8 cellular contexts compared by ENCODE assay signal in genomic region chr10:100670828-100671479, GRCh38.
DNase-seq lines count a peak whose midpoint lies in the region; ATAC-seq and TF ChIP-seq lines count a peak whose summit lies in the region.

No MANE protein-coding gene starts in this region.

- H3K36me3 ChIP-seq in adrenal gland (replicated peaks in 1 of 2) = no peaks in the 10 kb centered on the region

- H3K27ac Mint-ChIP-seq in T-cell = no peak overlapping the region

- DNase-seq in DMS 273 (lab: John Stamatoyannopoulos, UW; ENCODE audit: unreplicated experiment) = peak; percentile 57
- no peak for DNase-seq in DMS 273 treated with DMSO at 0.1 percent for 48 hours (lab: John Stamatoyannopoulos, UW)
- peak in 30 of 34 experiments; percentile 10 to 60 (median 40) for DNase-seq in T-cell
- DNase-seq in adrenal gland = peak in 4 of 7 donors; percentile 17 to 47 (median 34)
- peak; percentile 38 for DNase-seq in kidney tubule cell (ENCODE audit: low spot score)
- peak; percentile 57 to 61 for DNase-seq in stimulated activated CD8-positive, alpha-beta memory T cell treated with anti-CD3 and anti-CD28 coated beads, Interleukin-2, amount 100 ng/mL, for 48 hours (ENCODE audit: low read depth in 2 of 2)
- no peak for DNase-seq in NCI-H2107 (lab: John Stamatoyannopoulos, UW)
- no peak for DNase-seq in NCI-H1436 treated with DMSO at 0.1 percent for 48 hours (lab: John Stamatoyannopoulos, UW)

- no peak overlapping the region for H3K27ac ChIP-seq in adrenal gland

- peaks cover 49% of the 10 kb centered on the region for H3K27me3 ChIP-seq in adrenal gland

- no peak for TF ChIP-seq POLR2A in adrenal gland (IDR thresholded peaks at IDR 0.05)

- no peaks in the 10 kb centered on the region for H3K4me1 ChIP-seq in adrenal gland (replicated peaks in 1 of 2)

- TF ChIP-seq CTCF in adrenal gland (IDR thresholded peaks at IDR 0.05) = peak in 4 of 6 experiments; percentile 6 to 83 (median 72)

- WGBS in adrenal gland, 4 donors = 2 to 15% (median 6%) methylated on average over 4 to 54 of the region's 54 CpGs

- peak overlapping the region in 1 of 3 donors; percentile 34 for H3K4me3 Mint-ChIP-seq in T-cell

- POLR2A ChIA-PET in T-cell (lab: Charles Lee) = no interaction called here

- H3K9me3 ChIP-seq in adrenal gland (replicated peaks in 1 of 3) = no peaks in the 10 kb centered on the region

- peaks cover 6 to 8% (median 7%) of the 10 kb centered on the region in 3 donors for H3K4me1 Mint-ChIP-seq in T-cell

- intact Hi-C loops in adrenal gland (cut with DNase I) = loop anchor here in 1 of 2 donors (5.0 kb wide), 1 partner anchor 71 kb away; no protein-coding TSS in a partner anchor

- H3K4me3 ChIP-seq in adrenal gland = no peak overlapping the region

- H3K9me3 Mint-ChIP-seq in T-cell = no peaks in the 10 kb centered on the region

- peak; percentile 78 to 81 (median 80) for ATAC-seq in T-cell (replicated peaks in 1 of 4)

- H3K36me3 Mint-ChIP-seq in T-cell = no peaks in the 10 kb centered on the region

- peaks cover 61 to 66% of the 10 kb centered on the region in 2 donors for H3K27me3 Mint-ChIP-seq in T-cell

- CTCF ChIA-PET in T-cell (lab: Charles Lee) = interaction anchor here in 1 of 2 donors (0.7 kb wide), 1 partner anchor 1236 kb away, joined by 7 read pairs; no protein-coding TSS in a partner anchor

Comparison
In these comparisons a context has a peak if more than half of its experiments do, and no peak if none do; other contexts are left out.
1. DNase-seq: peak in DMS 273 (single experiment), T-cell (30 of 34), adrenal gland (4 of 7), kidney tubule cell (single experiment) and stimulated activated CD8-positive, alpha-beta memory T cell treated with anti-CD3 and anti-CD28 coated beads, Interleukin-2, amount 100 ng/mL, for 48 hours (2 of 2); none in DMS 273 treated with DMSO at 0.1 percent for 48 hours (single experiment), NCI-H2107 (single experiment) and NCI-H1436 treated with DMSO at 0.1 percent for 48 hours (single experiment).